12 cellular contexts compared by ENCODE assay signal in the genomic region with DNA sequence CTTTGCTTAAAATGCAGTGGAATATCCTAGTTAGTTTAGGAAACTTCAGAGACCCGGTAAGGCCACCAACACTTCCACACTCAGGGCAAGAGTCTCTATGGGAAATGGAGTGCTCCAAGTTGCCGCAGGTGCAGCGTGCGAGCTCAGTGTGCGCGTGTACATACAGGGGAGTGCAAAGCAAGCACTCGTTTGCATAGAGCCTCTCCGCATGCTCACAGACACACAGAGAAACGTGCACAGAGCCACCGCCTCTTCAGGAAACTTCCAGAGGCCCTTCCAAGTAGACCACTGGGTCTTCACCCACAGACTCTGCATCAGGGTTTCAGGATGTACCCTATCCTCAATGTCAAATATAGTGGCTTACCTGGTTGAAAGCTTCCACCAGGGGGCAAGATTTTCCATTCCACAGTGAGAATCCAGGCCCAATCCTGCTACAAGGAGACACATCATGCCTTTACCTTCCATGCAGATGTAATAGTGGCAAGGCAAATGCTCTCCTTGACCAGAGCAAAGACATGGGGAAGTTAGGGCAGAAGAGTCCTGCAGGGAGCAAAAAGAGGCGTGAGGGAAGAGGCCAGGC.
DNase-seq lines count a peak whose midpoint lies in the region; ATAC-seq and TF ChIP-seq lines count a peak whose summit lies in the region.
"Had no signal": no experiment of that assay in that cellular context is flagged by ENCODE, and none has a peak within 500 bp of the region (broad histone marks: within the 10 kb centered on the region; RNA-seq: fewer than 3 reads in every experiment).

No MANE protein-coding gene starts in this region.

- H4K20me1 ChIP-seq in DOHH2 (ENCODE audit: control insufficient read depth, insufficient read depth, low read depth, low read length) (no peaks in the 10 kb centered on the region), PC-3 (ENCODE audit: low read length) (no peaks in the 10 kb centered on the region)

- H3F3A ChIP-seq in DOHH2 (ENCODE audit: control insufficient read depth, insufficient read depth) = no peaks in the 10 kb centered on the region
- no peaks in the 10 kb centered on the region for H3F3A ChIP-seq in PC-3 (ENCODE audit: low read length, unreplicated experiment)

- POLR2A ChIA-PET in PC-3 (lab: Charles Lee; ENCODE audit: unreplicated experiment) = no interaction called here

- H3K79me2 ChIP-seq in DOHH2 (ENCODE audit: control insufficient read depth, low read length) (no peaks in the 10 kb centered on the region), PC-3 (ENCODE audit: low read length) (no peaks in the 10 kb centered on the region)

- no TSS peak for BruUV-seq in PC-3 (replicated peaks; lab: Mats Ljungman, UMichigan)

- DNase-seq in GM20000 (ENCODE audit: low spot score) (peak; percentile 37), PC-3 (peak; percentile 6), left lobe of liver (ENCODE audit: low spot score) (no peak), T-helper 9 cell (no peak), germinal center (ENCODE audit: low spot score) (no peak), hypothalamus (lab: John Stamatoyannopoulos, UW) (no peak)
- DNase-seq: activated CD4-positive, alpha-beta T cell treated with anti-CD3 and anti-CD28 coated beads, Interleukin-2, amount 50 U/mL, for 1 hour; COR-L47; stimulated activated naive CD8-positive, alpha-beta T cell treated with anti-CD3 and anti-CD28 coated beads, Interleukin-15, Interleukin-2, amounts not matched to agents 100 U/mL and 50 U/mL, for 24 hours had no signal

- intact Hi-C loops in PC-3 (cut with micrococcal nuclease) = no loop called here

- no peak overlapping the region for H3K4me2 ChIP-seq in DOHH2 (ENCODE audit: low read length)
- H3K4me2 ChIP-seq in PC-3 (ENCODE audit: low read length) = no peak overlapping the region

- H3K27me3 ChIP-seq in DOHH2 (ENCODE audit: control insufficient read depth, low read length) (no peaks in the 10 kb centered on the region), PC-3 (ENCODE audit: low read length) (peaks cover 12% of the 10 kb centered on the region; the same call in 1 of the 2 replicates)

- H3K9me2 ChIP-seq in DOHH2 (replicated peaks; ENCODE audit: control insufficient read depth, low read length) (no peaks in the 10 kb centered on the region), PC-3 (replicated peaks; ENCODE audit: low read length) (no peaks in the 10 kb centered on the region)

- H3K4me3 ChIP-seq in DOHH2 (ENCODE audit: low read length) (no peak overlapping the region), PC-3 (ENCODE audit: low read length) (no peak overlapping the region)
- H3K4me3 ChIP-seq: coronary artery had no signal

- no peak overlapping the region for H3K27ac ChIP-seq in DOHH2 (ENCODE audit: low read depth, low read length)
- no peak overlapping the region for H3K27ac ChIP-seq in PC-3 (ENCODE audit: low read length)
- H3K27ac ChIP-seq: coronary artery had no signal

- no peaks in the 10 kb centered on the region for H3K36me3 ChIP-seq in DOHH2 (ENCODE audit: control insufficient read depth, low read length)
- H3K36me3 ChIP-seq in PC-3 (ENCODE audit: low read depth, low read length) = no peaks in the 10 kb centered on the region

- H3K9me3 ChIP-seq in DOHH2 (ENCODE audit: control insufficient read depth, insufficient read depth, low read length) (no peaks in the 10 kb centered on the region), PC-3 (ENCODE audit: low read length) (no peaks in the 10 kb centered on the region)

- H3K9ac ChIP-seq in PC-3 (ENCODE audit: low read length) = no peak overlapping the region

- no peaks in the 10 kb centered on the region for H3K4me1 ChIP-seq in DOHH2 (ENCODE audit: control insufficient read depth, low read length)
- H3K4me1 ChIP-seq in PC-3 (ENCODE audit: insufficient read depth, low read length) = no peaks in the 10 kb centered on the region

- TF ChIP-seq CTCF in DOHH2 (IDR thresholded peaks at IDR 0.05; ENCODE audit: low read depth, low read length, poor library complexity, severe bottlenecking) = peak; percentile 50
- TF ChIP-seq CTCF in GM20000 (IDR thresholded peaks at IDR 0.05; ENCODE audit: extremely low read depth, missing control alignments) = peak; percentile 24
- TF ChIP-seq CTCF in PC-3 (conservative IDR thresholded peaks at IDR 0.05; ENCODE audit: low read depth, low read length) = peak; percentile 46; the same call in 1 of the 2 replicates

- CTCF ChIA-PET in PC-3 (lab: Charles Lee) = no interaction called here

- H2AFZ ChIP-seq in PC-3 (ENCODE audit: low read length) = no peak overlapping the region

- ATAC-seq in PC-3 (no peak), left lobe of liver (peak; percentile 69), HG03139 (IDR thresholded peaks at IDR 0.05; ENCODE audit: unreplicated experiment) (no peak)
- ATAC-seq: stimulated activated naive CD8-positive, alpha-beta T cell treated with anti-CD3 and anti-CD28 coated beads, Interleukin-15, Interleukin-2, amounts not matched to agents 100 U/mL and 50 U/mL, for 24 hours had no signal

Comparison
In these comparisons a context has a peak if more than half of its experiments do, and no peak if none do; other contexts are left out.
1. DNase-seq: peak in GM20000 (single experiment) and PC-3 (single experiment); none in left lobe of liver (single experiment), T-helper 9 cell (single experiment), germinal center (single experiment) and hypothalamus (0 of 51).
2. Peak in every context shown above with its lines, with median percentiles within 50 percentile points of each other: CTCF ChIP-seq.